1 cellular context compared by ENCODE assay signal in the genomic region with DNA sequence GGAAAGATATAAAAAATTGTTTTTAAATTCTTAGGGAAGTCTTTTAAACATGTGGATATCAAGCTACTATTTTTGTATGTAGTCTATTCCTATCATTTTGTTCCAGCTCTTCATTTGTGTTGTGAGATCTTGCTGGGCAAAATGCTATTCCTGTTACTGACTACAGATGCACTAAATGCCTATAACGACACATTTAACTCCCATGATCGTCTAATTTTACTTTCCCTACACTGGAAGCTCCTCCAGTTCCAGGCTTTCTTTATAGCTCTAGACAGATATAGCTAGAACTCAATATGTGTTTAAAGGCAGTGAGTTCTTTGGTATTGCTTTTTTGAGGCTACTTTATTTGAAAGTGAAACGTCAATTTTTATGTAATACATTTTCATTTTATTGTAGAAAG.
TF ChIP-seq lines count a peak whose summit lies in the region.

No MANE protein-coding gene starts in this region.

TF ChIP-seq in IMR-90, 13 proteins besides CTCF, POLR2A, EP300 and RAD21 (continued from another document):
- TF ChIP-seq MAFK (IDR thresholded peaks at IDR 0.05; ENCODE audit: low read depth, low read length) = no peak
- no peak for TF ChIP-seq SMC3 (IDR thresholded peaks at IDR 0.05; ENCODE audit: low read depth, low read length)
- no peak for TF ChIP-seq BHLHE40 (IDR thresholded peaks at IDR 0.05; ENCODE audit: low read depth, low read length)
- no peak for TF ChIP-seq MXI1 (IDR thresholded peaks at IDR 0.05; ENCODE audit: borderline replicate concordance, low read depth, low read length)
- TF ChIP-seq FOS (IDR thresholded peaks at IDR 0.05; ENCODE audit: low read depth, low read length) = no peak
- TF ChIP-seq USF2 (IDR thresholded peaks at IDR 0.05; ENCODE audit: low read depth, low read length) = no peak
- TF ChIP-seq, protein P1, sequence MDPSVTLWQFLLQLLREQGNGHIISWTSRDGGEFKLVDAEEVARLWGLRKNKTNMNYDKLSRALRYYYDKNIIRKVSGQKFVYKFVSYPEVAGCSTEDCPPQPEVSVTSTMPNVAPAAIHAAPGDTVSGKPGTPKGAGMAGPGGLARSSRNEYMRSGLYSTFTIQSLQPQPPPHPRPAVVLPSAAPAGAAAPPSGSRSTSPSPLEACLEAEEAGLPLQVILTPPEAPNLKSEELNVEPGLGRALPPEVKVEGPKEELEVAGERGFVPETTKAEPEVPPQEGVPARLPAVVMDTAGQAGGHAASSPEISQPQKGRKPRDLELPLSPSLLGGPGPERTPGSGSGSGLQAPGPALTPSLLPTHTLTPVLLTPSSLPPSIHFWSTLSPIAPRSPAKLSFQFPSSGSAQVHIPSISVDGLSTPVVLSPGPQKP (IDR thresholded peaks at IDR 0.05; ENCODE audit: borderline replicate concordance, low read depth, low read length) = no peak
- no peak for TF ChIP-seq NFE2L2 (IDR thresholded peaks at IDR 0.05; ENCODE audit: low read depth, low read length)
- TF ChIP-seq CEBPB (IDR thresholded peaks at IDR 0.05; ENCODE audit: low read depth, low read length) = no peak
- no peak for TF ChIP-seq RCOR1 (IDR thresholded peaks at IDR 0.05; ENCODE audit: insufficient replicate concordance, low read length)
- TF ChIP-seq RFX5 (IDR thresholded peaks at IDR 0.05; ENCODE audit: low read depth, low read length) = no peak
- TF ChIP-seq CHD1 (IDR thresholded peaks at IDR 0.05; ENCODE audit: low read depth, low read length) = no peak
TF ChIP-seq in IMR-90: peak in this region for 0.
